Comparison of ENCODE assay signal across 8 cellular contexts in the genomic region with DNA sequence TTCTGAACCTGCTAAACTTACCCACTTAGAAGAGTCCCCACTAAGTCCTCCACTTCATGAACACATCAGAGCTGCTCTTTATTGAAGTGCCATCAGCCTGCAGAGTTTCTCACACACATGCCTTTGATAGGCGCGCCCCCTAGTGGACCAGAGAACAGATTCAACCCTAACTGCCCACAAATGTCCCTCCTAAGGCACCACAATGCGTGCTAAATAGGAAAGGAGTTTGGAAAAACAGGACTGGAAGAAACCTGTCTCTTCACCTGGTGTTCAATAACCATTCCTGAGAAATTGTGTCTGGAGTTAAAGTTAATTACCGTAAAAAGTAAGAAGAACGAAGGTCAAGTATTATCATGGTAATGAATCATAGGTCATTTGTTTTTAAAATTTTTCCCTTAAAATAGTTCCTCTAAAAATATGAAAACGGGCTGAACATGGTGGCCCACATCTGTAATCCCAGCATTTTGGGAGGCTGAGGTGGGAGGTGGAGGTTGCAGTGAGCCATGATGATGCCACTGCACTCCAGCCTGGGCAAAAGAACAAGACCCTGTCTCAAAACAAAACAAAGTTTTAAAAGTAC.
DNase-seq lines count a peak whose midpoint lies in the region; ATAC-seq and TF ChIP-seq lines count a peak whose summit lies in the region.

No MANE protein-coding gene starts in this region.

- peak; percentile 92 for TF ChIP-seq CTCF in endothelial cell (IDR thresholded peaks at IDR 0.05; ENCODE audit: unreplicated experiment)

- ATAC-seq in HG03342 (IDR thresholded peaks at IDR 0.05; ENCODE audit: unreplicated experiment): peak; percentile 57
- no peak for ATAC-seq in HG03159 (IDR thresholded peaks at IDR 0.05; ENCODE audit: unreplicated experiment)

- H3K27me3 Mint-ChIP-seq in endothelial cell (ENCODE audit: unreplicated experiment): peaks cover 8% of the 10 kb centered on the region

- DNase-seq in EH (ENCODE audit: low read depth): peak; percentile 66
- peak; percentile 70 for DNase-seq in NCI-H774 (lab: John Stamatoyannopoulos, UW)
- peak; percentile 32 to 59 (median 49) for DNase-seq in activated CD8-positive, alpha-beta memory T cell treated with anti-CD3 and anti-CD28 coated beads for 48 hours (ENCODE audit: low read depth in 2 of 3, low spot score in 2 of 3)
- DNase-seq in endothelial cell (ENCODE audit: low spot score): peak; percentile 78
- DNase-seq in middle frontal gyrus (ENCODE audit: extremely low spot score, low spot score): peak; percentile 61
- peak; percentile 59 for DNase-seq in stimulated activated CD8-positive, alpha-beta memory T cell treated with anti-CD3 and anti-CD28 coated beads, Interleukin-4, amount 100 ng/mL, for 24 hours (ENCODE audit: low read depth)

- peaks cover 10% of the 10 kb centered on the region for H3K4me1 Mint-ChIP-seq in endothelial cell (ENCODE audit: unreplicated experiment)

- H3K36me3 Mint-ChIP-seq in endothelial cell (ENCODE audit: low read depth, unreplicated experiment): peaks cover 48% of the 10 kb centered on the region

- H3K27ac Mint-ChIP-seq in endothelial cell (ENCODE audit: unreplicated experiment): no peak overlapping the region

- H3K9me3 Mint-ChIP-seq in endothelial cell (ENCODE audit: unreplicated experiment): no peaks in the 10 kb centered on the region

- H3K4me3 Mint-ChIP-seq in endothelial cell (ENCODE audit: unreplicated experiment): no peak overlapping the region
